24 cellular contexts compared by ENCODE assay signal in the genomic region with DNA sequence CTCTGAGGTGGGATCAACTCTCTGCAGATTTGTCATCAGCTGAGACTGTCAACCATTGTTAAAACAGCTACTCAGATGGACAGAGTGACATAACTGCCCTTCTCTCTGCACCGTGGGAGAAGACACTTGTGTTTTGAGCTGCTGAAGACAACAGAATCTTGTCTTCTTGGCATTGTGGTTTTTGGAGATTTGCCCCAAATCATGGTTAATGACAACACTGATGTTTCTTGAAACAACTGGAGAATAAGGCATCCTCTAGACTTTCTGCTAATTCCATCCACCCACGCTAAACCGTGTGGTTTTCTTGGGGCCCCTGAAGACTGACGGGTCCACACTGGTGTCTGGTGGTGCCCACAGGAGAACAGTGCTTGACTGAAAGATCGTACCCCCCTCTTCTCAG. TPM values are rescaled to one million over a fixed set of nuclear protein-coding genes. Genes with fewer than 3 reads are reported as not detected.
DNase-seq lines count a peak whose midpoint lies in the region; ATAC-seq and TF ChIP-seq lines count a peak whose summit lies in the region.
"Had no signal": no experiment of that assay in that cellular context is flagged by ENCODE, and none has a peak within 500 bp of the region (broad histone marks: within the 10 kb centered on the region; RNA-seq: fewer than 3 reads in every experiment).

No MANE protein-coding gene starts in this region.

- H3K4me1 ChIP-seq in Panc1 (ENCODE audit: control insufficient read depth, insufficient read depth, low read length) (peaks cover 62% of the 10 kb centered on the region), osteoblast (ENCODE audit: insufficient read depth, low read length) (peaks cover 50% of the 10 kb centered on the region)
- H3K4me1 ChIP-seq: BE2C had no signal

- in situ Hi-C loops in Panc1 (cut with HindIII; ENCODE audit: low pct_unique_long_range_greater_than_20kb, low sequenced_read_pairs): no loop called here
- in situ Hi-C loops in KBM-7 (cut with MboI; ENCODE audit: low pct_unique_long_range_greater_than_20kb, low sequenced_read_pairs): no loop called here

- BruUV-seq in Panc1 (replicated peaks; lab: Mats Ljungman, UMichigan): no TSS peak

- H3K79me2 ChIP-seq in osteoblast (ENCODE audit: insufficient read depth, low read length): peaks cover 100% of the 10 kb centered on the region

- peaks cover 20% of the 10 kb centered on the region for H4K20me1 ChIP-seq in osteoblast (ENCODE audit: insufficient read depth, low read length)

- H3K9me3 ChIP-seq in Panc1 (ENCODE audit: control insufficient read depth, insufficient read depth, low read depth, low read length) (no peaks in the 10 kb centered on the region), osteoblast (ENCODE audit: low read depth, low read length) (no peaks in the 10 kb centered on the region)
- H3K9me3 ChIP-seq: BE2C, HAP-1 had no signal

- intact Hi-C loops in Panc1 (cut with micrococcal nuclease; ENCODE audit: unreplicated experiment): no loop called here

- H3K4me2 ChIP-seq in osteoblast (ENCODE audit: insufficient read depth, low read length): peak overlapping the region; percentile 4

- CTCF ChIA-PET in Panc1 (lab: Charles Lee): no interaction called here

- H3K4me3 ChIP-seq in Panc1 (ENCODE audit: low read depth in 2 of 2, low read length in 2 of 2) (no peak overlapping the region), osteoblast (ENCODE audit: insufficient read depth, low read length) (no peak overlapping the region)
- H3K4me3 ChIP-seq: HAP-1 had no signal

- peaks cover 2% of the 10 kb centered on the region; the same call in 1 of the 2 replicates for H3K36me3 ChIP-seq in Panc1 (ENCODE audit: control insufficient read depth, insufficient read depth, low read length)
- H3K36me3 ChIP-seq in osteoblast (ENCODE audit: insufficient read depth, low read length): peaks cover 47% of the 10 kb centered on the region
- H3K36me3 ChIP-seq: BE2C had no signal

- TF ChIP-seq CTCF in Panc1 (IDR thresholded peaks at IDR 0.05) (no peak), osteoblast (IDR thresholded peaks at IDR 0.05; ENCODE audit: extremely low read depth, low read depth, low read length) (no peak)

- no peak overlapping the region for H2AFZ ChIP-seq in osteoblast (ENCODE audit: low read length)

- ATAC-seq in Panc1 (no peak), GM18861 (IDR thresholded peaks at IDR 0.05; ENCODE audit: unreplicated experiment) (no peak), GM19455 (IDR thresholded peaks at IDR 0.05; ENCODE audit: unreplicated experiment) (no peak)
- ATAC-seq: PC-3, T-cell had no signal

- H3K27me3 ChIP-seq in Panc1 (ENCODE audit: control insufficient read depth, insufficient read depth, low read length): no peaks in the 10 kb centered on the region
- H3K27me3 ChIP-seq in osteoblast (ENCODE audit: insufficient read depth, low read length): no peaks in the 10 kb centered on the region
- H3K27me3 ChIP-seq: BE2C had no signal

- peak overlapping the region; percentile 54 for H3K27ac ChIP-seq in Panc1 (ENCODE audit: low read length)
- peak overlapping the region; percentile 51 for H3K27ac ChIP-seq in osteoblast (ENCODE audit: low read depth, low read length)

- POLR2A ChIA-PET in Panc1 (lab: Charles Lee): no interaction called here

- DNase-seq in GM03348 (ENCODE audit: low spot score): peak; percentile 35
- DNase-seq in Panc1 (ENCODE audit: low read depth, low spot score): no peak
- DNase-seq in osteoblast (ENCODE audit: insufficient read length, low spot score, missing footprints): no peak
- DNase-seq in NCI-H1694 treated with DMSO at 0.1 percent for 48 hours (lab: John Stamatoyannopoulos, UW): no peak
- DNase-seq in KBM-7: no peak
- DNase-seq: BE2C; DMS153; DND-41; GOT3; Kasumi-1; NCI-H1105; NCI-H1436 treated with DMSO at 0.1 percent for 48 hours; NCI-H1930; NCI-H2107; NCI-H524; NCI-H774; NK-92 treated with Interleukin-12 subunit alpha and Interleukin-12 subunit beta, amount 100 ng/mL, for 24 hours; PC-3; RPMI8226; SHP77; T-cell had no signal

RNA-seq across cellular contexts. Expression of gene SH3BP4, which starts 39.5 kb away (rescaled TPM):
- total RNA-seq in Panc1 (2021; ENCODE audit: unreplicated experiment) (133 TPM), osteoblast (113 and 121 TPM in 2 replicates)
- 102 TPM for polyA plus RNA-seq in Panc1 (2012; ENCODE audit: insufficient read length)
